In the genomic region with DNA sequence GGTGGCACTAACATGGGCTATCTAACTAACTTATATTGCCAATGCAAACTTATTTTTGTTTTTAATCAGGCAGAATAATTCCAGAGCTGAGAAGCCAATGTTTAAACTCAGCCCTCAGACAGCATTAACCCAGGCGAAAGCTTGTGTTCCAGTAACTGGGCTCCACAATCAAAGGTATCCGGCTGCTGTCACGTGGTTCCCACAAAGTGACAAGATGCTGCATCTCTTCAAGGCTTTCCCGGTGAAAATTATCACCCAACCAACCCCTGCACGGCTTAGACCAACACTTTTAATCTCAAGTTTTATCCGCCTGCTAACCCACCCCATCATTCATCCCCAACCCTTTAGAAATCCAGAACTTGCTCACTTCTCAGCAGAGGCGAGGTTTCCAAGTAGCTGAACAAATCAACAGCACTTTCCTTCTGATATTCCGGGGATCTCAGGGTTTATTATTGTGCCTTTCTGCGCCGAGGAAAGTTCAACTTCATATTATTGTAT, we compare ENCODE assay signal across 10 cellular contexts. TPM values are rescaled to one million over a fixed set of nuclear protein-coding genes. Genes with fewer than 3 reads are reported as not detected.
A peak's percentile ranks its signal among the peaks of the same experiment; 100 is the strongest.
DNase-seq lines count a peak whose midpoint lies in the region; ATAC-seq and TF ChIP-seq lines count a peak whose summit lies in the region.
"Had no signal": no experiment of that assay in that cellular context is flagged by ENCODE, and none has a peak within 500 bp of the region (broad histone marks: within the 10 kb centered on the region; RNA-seq: fewer than 3 reads in every experiment).

No MANE protein-coding gene starts in this region.

- 35% methylated on average over 10 of the region's 10 CpGs for WGBS in GM23248 (ENCODE audit: low coverage in 1 of 2, low lambda C conversion rate in 2 of 2, missing lambda C conversion rate in 2 of 2), 2 experiments

- H3K27me3 ChIP-seq in GM23248 (replicated peaks; ENCODE audit: insufficient read depth) (no peaks in the 10 kb centered on the region), iPS-18a (ENCODE audit: control insufficient read depth, insufficient read depth, low read length) (peaks cover 15% of the 10 kb centered on the region)

- peak overlapping the region; percentile 80 for H3K4me2 ChIP-seq in GM23248 (ENCODE audit: unreplicated experiment)

- H3K27ac ChIP-seq in GM23248: no peak overlapping the region
- H3K27ac ChIP-seq in VCaP: peak overlapping the region; percentile 98
- H3K27ac ChIP-seq in iPS-18a (ENCODE audit: low read length): no peak overlapping the region
- H3K27ac ChIP-seq: neutrophil had no signal

- H3K9ac ChIP-seq in GM23248 (no peak overlapping the region), iPS-18a (ENCODE audit: low read length) (peak overlapping the region; percentile 87)

- intact Hi-C loops in Right ventricle myocardium inferior (cut with DNase I): no loop called here

- ATAC-seq in Right ventricle myocardium inferior: no peak
- no peak for ATAC-seq in HG02970 (IDR thresholded peaks at IDR 0.05; ENCODE audit: low FRiP score, unreplicated experiment)

- peak overlapping the region; percentile 15; the same call in 1 of the 2 replicates for H2AFZ ChIP-seq in GM23248

- no peak for TF ChIP-seq CTCF in AG04449 (IDR thresholded peaks at IDR 0.05; ENCODE audit: insufficient read depth, low read length, missing control alignments)
- TF ChIP-seq CTCF in VCaP (conservative IDR thresholded peaks at IDR 0.05): no peak

- DNase-seq in AG04449 (ENCODE audit: low read depth, low spot score): no peak
- DNase-seq in GM23248: no peak
- no peak for DNase-seq in NCI-H2029 (lab: John Stamatoyannopoulos, UW)
- DNase-seq in Right ventricle myocardium inferior (ENCODE audit: missing footprints): no peak
- no peak for DNase-seq in A172 (ENCODE audit: low spot score)

- H3K36me3 ChIP-seq in GM23248 (ENCODE audit: low read depth) (no peaks in the 10 kb centered on the region), iPS-18a (ENCODE audit: control insufficient read depth, low read depth, low read length) (peaks cover 3% of the 10 kb centered on the region)
- H3K36me3 ChIP-seq: neutrophil had no signal

- POLR2A ChIA-PET in AG04449 (lab: Yijun Ruan, JAX): no interaction called here

- H3K79me2 ChIP-seq in GM23248 (ENCODE audit: insufficient read depth): no peaks in the 10 kb centered on the region

- H3K9me2 ChIP-seq in GM23248 (ENCODE audit: insufficient read depth): peaks cover 7% of the 10 kb centered on the region; the same call in 1 of the 2 replicates

- CTCF ChIA-PET in AG04449 (lab: Yijun Ruan, JAX): interaction anchor here (1.6 to 7.9 kb wide), 10 partner anchors 10 to 224 kb away, joined by 5 to 97 read pairs (median 14); a partner anchor contains a TSS

- H3K4me3 ChIP-seq in AG04449 (ENCODE audit: low read depth, low read length) (peak overlapping the region; percentile 35), GM23248 (peak overlapping the region; percentile 48; the same call in 1 of the 2 replicates), iPS-18a (ENCODE audit: low read length) (peak overlapping the region; percentile 91)

- H3F3A ChIP-seq in GM23248 (ENCODE audit: insufficient read depth): no peaks in the 10 kb centered on the region

- H4K20me1 ChIP-seq in GM23248 (ENCODE audit: insufficient read depth): no peaks in the 10 kb centered on the region

- in situ Hi-C loops in GM23248 (cut with MboI): no loop called here

- H3K4me1 ChIP-seq in GM23248 (ENCODE audit: insufficient read depth) (peaks cover 6% of the 10 kb centered on the region; the same call in 1 of the 2 replicates), iPS-18a (ENCODE audit: control insufficient read depth, low read depth, low read length) (peaks cover 18% of the 10 kb centered on the region)

- H3K9me3 ChIP-seq in GM23248 (ENCODE audit: low read depth): no peaks in the 10 kb centered on the region
- no peaks in the 10 kb centered on the region for H3K9me3 ChIP-seq in iPS-18a (ENCODE audit: control insufficient read depth, low read depth, low read length)
- H3K9me3 ChIP-seq: neutrophil had no signal

RNA-seq across cellular contexts. Expression of a gene that starts 58.7 kb away (rescaled TPM):
- not detected in 2 replicates for total RNA-seq in GM23248 (2014; rRNA removed; shearing (Covaris generic))
- polyA plus RNA-seq in GM23248 (2016; fragmentation: Nextera tagmentation; extraction: Ambion mirVana): not detected in 2 replicates
- total RNA-seq in Right ventricle myocardium inferior: not detected
- 0.21 and 0.24 TPM in 2 replicates for total RNA-seq in A172 (2014; rRNA removed; shearing (Covaris generic))
- total RNA-seq: subcutaneous adipose tissue had no signal

RNA-seq across cellular contexts. Expression of a gene that starts 59.1 kb away (rescaled TPM):
- total RNA-seq in GM23248 (2014; rRNA removed; shearing (Covaris generic)): 1.4 and 3.2 TPM in 2 replicates
- 0.39 and 1.1 TPM in 2 replicates for polyA plus RNA-seq in GM23248 (2016; fragmentation: Nextera tagmentation; extraction: Ambion mirVana)
- 3.2 TPM for total RNA-seq in Right ventricle myocardium inferior
- total RNA-seq in A172 (2014; rRNA removed; shearing (Covaris generic)): 0.09 and 0.60 TPM in 2 replicates

Comparison
In these comparisons a context has a peak if more than half of its experiments do, and no peak if none do; other contexts are left out.
1. H3K4me3 ChIP-seq: peak in every context shown above with its lines; median percentile 91 in iPS-18a; 48 in GM23248; 35 in AG04449.